ENCODE assay signal across 8 cellular contexts in genomic region chr4:168877779-168878491, GRCh38.
DNase-seq lines count a peak whose midpoint lies in the region; ATAC-seq and TF ChIP-seq lines count a peak whose summit lies in the region.

No MANE protein-coding gene starts in this region.

- H3K4me3 ChIP-seq in BLaER1 treated with 17β-estradiol and CSF1 and Interleukin-3, amounts not matched to agents 10 nM and 100 nM = peak overlapping the region; percentile 40 to 66 (median 54)
- H3K4me3 ChIP-seq in prostate gland = peak overlapping the region; percentile 8 to 12

- no peak overlapping the region for H4K8ac ChIP-seq in H9 (replicated peaks; ENCODE audit: insufficient read length, low read depth, low read length)

- H3K4me3 Mint-ChIP-seq in H9 = peak overlapping the region; percentile 68 to 79

- no peak overlapping the region for H2BK20ac ChIP-seq in H9 (ENCODE audit: low read depth, low read length, poor library complexity, severe bottlenecking)

- no peak overlapping the region for H4K5ac ChIP-seq in H9 (ENCODE audit: insufficient read length, low read depth, low read length)

- no peak overlapping the region for H2BK12ac ChIP-seq in H9 (ENCODE audit: insufficient read length, low read depth, low read length)

- peaks cover 0 to 17% (median 0%) of the 10 kb centered on the region in 11 experiments; a peak in 3 of 22 replicates for H3K36me3 ChIP-seq in BLaER1 treated with 17β-estradiol and CSF1 and Interleukin-3, amounts not matched to agents 10 nM and 100 nM
- H3K36me3 ChIP-seq in prostate gland = no peaks in the 10 kb centered on the region

- DNase-seq in H9 (peak; percentile 59), Right ventricle myocardium superior (peak; percentile 72), prostate gland (ENCODE audit: low spot score) (no peak), NCI-H2107 (lab: John Stamatoyannopoulos, UW) (no peak)
- DNase-seq in activated CD8-positive, alpha-beta memory T cell treated with anti-CD3 and anti-CD28 coated beads for 48 hours (ENCODE audit: low read depth in 2 of 3, low spot score in 2 of 3) = peak in 2 of 3 experiments; percentile 4 to 5
- no peak for DNase-seq in activated effector memory CD4-positive, alpha-beta T cell treated with Interleukin-2 at 50 U/mL for 16 hours

- H2AK5ac ChIP-seq in H9 (ENCODE audit: insufficient read length, low read length) = no peak overlapping the region

- no peak overlapping the region for H2BK5ac ChIP-seq in H9 (ENCODE audit: insufficient read length, low read length)

- H4K91ac ChIP-seq in H9 (ENCODE audit: insufficient read length, low read depth, low read length) = no peak overlapping the region

- H3K4ac ChIP-seq in H9 (ENCODE audit: low read depth, low read length) = no peak overlapping the region

- H3K9ac ChIP-seq in BLaER1 treated with 17β-estradiol and CSF1 and Interleukin-3, amounts not matched to agents 10 nM and 100 nM = peak overlapping the region in 6 of 11 experiments; percentile 24 to 52 (median 39); a peak in 7 of 22 replicates
- peak overlapping the region; percentile 5 for H3K9ac ChIP-seq in H9 (ENCODE audit: extremely low read depth, insufficient read length, low read length)

- no peak overlapping the region for H2BK120ac ChIP-seq in H9 (ENCODE audit: low read depth, low read length, poor library complexity, severe bottlenecking)

- H3K79me1 ChIP-seq in H9 (ENCODE audit: insufficient read depth, low read depth, low read length, poor library complexity, severe bottlenecking) = no peaks in the 10 kb centered on the region

- H3K27ac Mint-ChIP-seq in H9 = no peak overlapping the region

- H2AFZ ChIP-seq in H9 (ENCODE audit: low read length) = no peak overlapping the region

- peaks cover 0 to 51% (median 26%) of the 10 kb centered on the region in 10 experiments; a peak in 13 of 20 replicates for H3K4me1 ChIP-seq in BLaER1 treated with 17β-estradiol and CSF1 and Interleukin-3, amounts not matched to agents 10 nM and 100 nM
- H3K4me1 ChIP-seq in H9 (ENCODE audit: insufficient read depth, low read length) (no peaks in the 10 kb centered on the region), prostate gland (replicated peaks) (no peaks in the 10 kb centered on the region)

- intact Hi-C loops in Right ventricle myocardium superior (cut with DNase I) = no loop called here
- intact Hi-C loops in prostate gland (cut with DNase I) = no loop called here

- no peaks in the 10 kb centered on the region for H3K9me3 Mint-ChIP-seq in H9

- H3K4me2 ChIP-seq in BLaER1 treated with 17β-estradiol and CSF1 and Interleukin-3, amounts not matched to agents 10 nM and 100 nM = peak overlapping the region; percentile 56 to 80 (median 69)
- peak overlapping the region; percentile 69 for H3K4me2 ChIP-seq in H9 (ENCODE audit: insufficient read depth, insufficient read length, low read length)

- peak overlapping the region; percentile 58 for H3K14ac ChIP-seq in H9 (ENCODE audit: insufficient read depth, low read length)

- peaks cover 0 to 25% (median 0%) of the 10 kb centered on the region in 11 experiments; a peak in 4 of 22 replicates for H4K20me1 ChIP-seq in BLaER1 treated with 17β-estradiol and CSF1 and Interleukin-3, amounts not matched to agents 10 nM and 100 nM
- H4K20me1 ChIP-seq in H9 (ENCODE audit: control insufficient read depth, insufficient read depth, insufficient read length) = no peaks in the 10 kb centered on the region

- peaks cover 44 to 65% (median 51%) of the 10 kb centered on the region in 11 experiments for H3K27me3 ChIP-seq in BLaER1 treated with 17β-estradiol and CSF1 and Interleukin-3, amounts not matched to agents 10 nM and 100 nM
- H3K27me3 ChIP-seq in H9 (ENCODE audit: insufficient read depth, low read length) = no peaks in the 10 kb centered on the region; the same call in 1 of the 2 replicates
- no peaks in the 10 kb centered on the region for H3K27me3 ChIP-seq in prostate gland (replicated peaks; ENCODE audit: insufficient read depth)

- H3K79me2 ChIP-seq in H9 (ENCODE audit: insufficient read depth, low read length) = no peaks in the 10 kb centered on the region

- H3K56ac ChIP-seq in H9 (ENCODE audit: insufficient read length, low read depth, low read length) = no peak overlapping the region

- TF ChIP-seq CTCF in H9 (conservative IDR thresholded peaks at IDR 0.05) (no peak), prostate gland (IDR thresholded peaks at IDR 0.05) (no peak)

- H3K36me3 Mint-ChIP-seq in H9 (ENCODE audit: insufficient read depth in 1 of 3, low read depth in 3 of 3) = peaks cover 0 to 7% (median 0%) of the 10 kb centered on the region in 3 experiments; a peak in 1 of 7 replicates

- peak overlapping the region in 2 of 11 experiments; percentile 5 to 11; a peak in 1 of 22 replicates for H3K27ac ChIP-seq in BLaER1 treated with 17β-estradiol and CSF1 and Interleukin-3, amounts not matched to agents 10 nM and 100 nM
- H3K27ac ChIP-seq in H9 (ENCODE audit: insufficient read length, low read depth, low read length) = no peak overlapping the region
- peak overlapping the region; percentile 28 to 31 for H3K27ac ChIP-seq in prostate gland

- no peak overlapping the region for H3K18ac ChIP-seq in H9 (ENCODE audit: insufficient read length, low read depth, low read length)

- H2BK15ac ChIP-seq in H9 (ENCODE audit: low read depth, low read length) = no peak overlapping the region

- peaks cover 0 to 19% (median 14%) of the 10 kb centered on the region in 11 experiments; a peak in 20 of 22 replicates for H3K9me3 ChIP-seq in BLaER1 treated with 17β-estradiol and CSF1 and Interleukin-3, amounts not matched to agents 10 nM and 100 nM (replicated peaks in 1 of 11)
- H3K9me3 ChIP-seq in H9 (ENCODE audit: control insufficient read depth, low read depth, low read length) (no peaks in the 10 kb centered on the region), prostate gland (no peaks in the 10 kb centered on the region)

- peaks cover 13 to 15% of the 10 kb centered on the region in 2 experiments; a peak in 2 of 4 replicates for H3K4me1 Mint-ChIP-seq in H9

- ATAC-seq in Right ventricle myocardium superior (ENCODE audit: poor library complexity) = peak; percentile 73
- no peak for ATAC-seq in HG02870 (IDR thresholded peaks at IDR 0.05; ENCODE audit: unreplicated experiment)

- H3T11ph ChIP-seq in H9 (ENCODE audit: low read length) = no peak overlapping the region

- TF ChIP-seq POLR2A in prostate gland (IDR thresholded peaks at IDR 0.05) = no peak

- H3K27me3 Mint-ChIP-seq in H9 (ENCODE audit: low read depth) = peaks cover 37% of the 10 kb centered on the region

- WGBS in H9 (ENCODE audit: extremely low coverage, insufficient read length, low lambda C conversion rate) = no CpG with 5 or more reads among the region's 99 CpGs
- 68% methylated on average over 98 of the region's 99 CpGs for WGBS in prostate gland

- no peak overlapping the region for H3K23ac ChIP-seq in H9 (ENCODE audit: insufficient read length, low read depth, low read length)

- H3K23me2 ChIP-seq in H9 (ENCODE audit: insufficient read length, low read depth, low read length, poor library complexity, severe bottlenecking) = peaks cover 3% of the 10 kb centered on the region

Comparison
In these comparisons a context has a peak if more than half of its experiments do, and no peak if none do; other contexts are left out.
1. DNase-seq: peak in H9 (single experiment), activated CD8-positive, alpha-beta memory T cell treated with anti-CD3 and anti-CD28 coated beads for 48 hours (2 of 3) and Right ventricle myocardium superior (single experiment); none in prostate gland (single experiment), NCI-H2107 (single experiment) and activated effector memory CD4-positive, alpha-beta T cell treated with Interleukin-2 at 50 U/mL for 16 hours (single experiment).